Comparison of ENCODE assay signal across 9 cellular contexts in the genomic region with DNA sequence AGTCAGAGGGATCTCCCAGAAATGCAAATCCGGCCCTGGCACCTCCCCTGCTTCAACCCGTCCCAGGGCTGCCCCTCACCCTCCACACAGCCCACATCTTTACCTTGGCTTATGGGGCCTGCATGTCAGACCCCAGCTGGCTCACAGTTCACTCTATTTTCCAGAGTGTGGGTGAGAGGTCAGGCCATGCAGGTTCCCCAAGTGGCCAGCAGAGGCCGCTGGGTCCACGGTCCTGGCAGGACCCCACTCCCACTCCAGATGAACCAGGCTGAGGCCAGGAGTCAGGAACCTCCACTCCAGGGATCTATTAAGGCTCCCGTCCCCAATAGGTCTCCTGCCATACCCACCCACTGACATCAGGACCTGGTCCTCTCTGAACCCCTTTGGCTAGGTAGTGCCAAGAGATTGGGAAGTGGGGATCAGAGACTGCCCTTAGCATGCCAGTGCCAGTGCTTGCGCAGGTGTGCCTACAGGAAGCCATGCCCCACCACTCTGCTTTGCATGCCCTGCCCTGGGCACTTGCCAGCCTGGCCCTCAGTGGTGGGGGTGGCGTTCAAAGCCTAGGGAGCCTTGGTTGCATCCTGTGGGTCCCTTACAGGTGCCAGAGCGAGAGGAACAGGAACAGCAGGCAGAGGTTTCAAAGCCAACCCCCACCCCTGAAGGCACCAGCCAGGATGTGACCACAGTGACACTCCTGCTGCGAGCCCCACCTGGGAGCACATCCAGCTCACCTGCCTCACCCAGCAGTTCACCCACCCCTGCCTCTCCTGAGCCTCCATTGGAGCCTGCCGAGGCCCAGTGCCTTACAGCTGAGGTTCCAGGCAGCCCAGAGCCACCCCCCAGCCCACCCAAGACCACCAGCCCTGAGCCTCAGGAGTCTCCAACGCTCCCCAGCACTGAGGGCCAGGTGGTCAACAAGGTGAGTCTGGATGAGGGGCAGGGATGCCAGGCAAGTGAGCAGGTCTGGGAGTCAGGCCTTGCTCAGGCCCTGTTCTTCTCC. TPM values are rescaled to one million over a fixed set of nuclear protein-coding genes. Genes with fewer than 3 reads are reported as not detected.
DNase-seq lines count a peak whose midpoint lies in the region; ATAC-seq and TF ChIP-seq lines count a peak whose summit lies in the region.
"Had no signal": no experiment of that assay in that cellular context is flagged by ENCODE, and none has a peak within 500 bp of the region (broad histone marks: within the 10 kb centered on the region; RNA-seq: fewer than 3 reads in every experiment).

No MANE protein-coding gene starts in this region.

- TF ChIP-seq POLR2A in sigmoid colon (IDR thresholded peaks at IDR 0.05): no peak

- peak overlapping the region; percentile 96 to 100 (median 99) for H3K27ac ChIP-seq in sigmoid colon

- 73 to 76% methylated on average over 11 of the region's 11 CpGs for WGBS in sigmoid colon, 2 donors

- no peaks in the 10 kb centered on the region for H3K27me3 Mint-ChIP-seq in activated CD8-positive, alpha-beta T cell treated with anti-CD3 and anti-CD28 coated beads for 36 hours
- peaks cover 2% of the 10 kb centered on the region for H3K27me3 Mint-ChIP-seq in glutamatergic neuron (ENCODE audit: unreplicated experiment)
- H3K27me3 Mint-ChIP-seq: naive thymus-derived CD8-positive, alpha-beta T cell; T-cell had no signal

- no peaks in the 10 kb centered on the region for H3K9me3 Mint-ChIP-seq in activated CD8-positive, alpha-beta T cell treated with anti-CD3 and anti-CD28 coated beads for 36 hours
- no peaks in the 10 kb centered on the region for H3K9me3 Mint-ChIP-seq in glutamatergic neuron (ENCODE audit: unreplicated experiment)
- H3K9me3 Mint-ChIP-seq: naive thymus-derived CD8-positive, alpha-beta T cell; T-cell had no signal

- H3K27me3 ChIP-seq in sigmoid colon: no peaks in the 10 kb centered on the region

- TF ChIP-seq EP300 in sigmoid colon (IDR thresholded peaks at IDR 0.05): no peak

- no peak overlapping the region for H3K27ac Mint-ChIP-seq in activated CD8-positive, alpha-beta T cell treated with anti-CD3 and anti-CD28 coated beads for 36 hours
- H3K27ac Mint-ChIP-seq in glutamatergic neuron (ENCODE audit: unreplicated experiment): no peak overlapping the region
- H3K27ac Mint-ChIP-seq: naive thymus-derived CD8-positive, alpha-beta T cell; T-cell had no signal

- no peak for ATAC-seq in activated CD8-positive, alpha-beta T cell treated with anti-CD3 and anti-CD28 coated beads for 36 hours
- ATAC-seq in HG02642 (IDR thresholded peaks at IDR 0.05; ENCODE audit: poor library complexity, unreplicated experiment) (no peak), GM21526 (IDR thresholded peaks at IDR 0.05; ENCODE audit: low FRiP score, unreplicated experiment) (no peak)
- ATAC-seq: naive thymus-derived CD8-positive, alpha-beta T cell; T-cell had no signal

- peak; percentile 51 for DNase-seq in EH (ENCODE audit: low read depth)
- peak; percentile 91 for DNase-seq in HuH-7.5 (ENCODE audit: low spot score)
- DNase-seq in activated CD8-positive, alpha-beta T cell treated with anti-CD3 and anti-CD28 coated beads for 36 hours: peak; percentile 48
- DNase-seq in glutamatergic neuron: peak; percentile 78
- peak; percentile 91 for DNase-seq in sigmoid colon

- CTCF ChIA-PET in activated CD8-positive, alpha-beta T cell treated with anti-CD3 and anti-CD28 coated beads for 36 hours (lab: Charles Lee): interaction anchor here (0.6 to 2.8 kb wide), 5 partner anchors 18 to 169 kb away, joined by 3 to 8 read pairs (median 3); a partner anchor contains a TSS

- H3K9me3 ChIP-seq in sigmoid colon: no peaks in the 10 kb centered on the region

- no peaks in the 10 kb centered on the region for H3K36me3 Mint-ChIP-seq in activated CD8-positive, alpha-beta T cell treated with anti-CD3 and anti-CD28 coated beads for 36 hours (ENCODE audit: low read depth)
- no peaks in the 10 kb centered on the region for H3K36me3 Mint-ChIP-seq in glutamatergic neuron (ENCODE audit: unreplicated experiment)
- H3K36me3 Mint-ChIP-seq: naive thymus-derived CD8-positive, alpha-beta T cell; T-cell had no signal

- peak; percentile 63 for TF ChIP-seq CTCF in activated CD8-positive, alpha-beta T cell treated with anti-CD3 and anti-CD28 coated beads for 36 hours (IDR thresholded peaks at IDR 0.05)
- TF ChIP-seq CTCF in glutamatergic neuron (IDR thresholded peaks at IDR 0.05; ENCODE audit: partially characterized antibody, unreplicated experiment): peak; percentile 91
- peak; percentile 79 to 90 (median 84) for TF ChIP-seq CTCF in sigmoid colon (IDR thresholded peaks at IDR 0.05)

- intact Hi-C loops in activated CD8-positive, alpha-beta T cell treated with anti-CD3 and anti-CD28 coated beads for 36 hours (cut with micrococcal nuclease): loop anchor here (10.0 kb wide), 1 partner anchor 325 kb away; no protein-coding TSS in a partner anchor
- intact Hi-C loops in sigmoid colon (cut with DNase I): loop anchor here (1.0 kb wide), 1 partner anchor 16 kb away; no protein-coding TSS in a partner anchor

- peaks cover 29 to 63% (median 42%) of the 10 kb centered on the region in 4 donors for H3K36me3 ChIP-seq in sigmoid colon

- peaks cover 3% of the 10 kb centered on the region for H3K4me1 Mint-ChIP-seq in activated CD8-positive, alpha-beta T cell treated with anti-CD3 and anti-CD28 coated beads for 36 hours (ENCODE audit: low read depth)
- no peaks in the 10 kb centered on the region for H3K4me1 Mint-ChIP-seq in glutamatergic neuron (ENCODE audit: low read depth, unreplicated experiment)

- no peak overlapping the region for H3K4me3 Mint-ChIP-seq in activated CD8-positive, alpha-beta T cell treated with anti-CD3 and anti-CD28 coated beads for 36 hours
- no peak overlapping the region for H3K4me3 Mint-ChIP-seq in glutamatergic neuron (ENCODE audit: unreplicated experiment)
- H3K4me3 Mint-ChIP-seq: naive thymus-derived CD8-positive, alpha-beta T cell; T-cell had no signal

- peak overlapping the region; percentile 35 to 75 (median 70) for H3K4me3 ChIP-seq in sigmoid colon

- POLR2A ChIA-PET in activated CD8-positive, alpha-beta T cell treated with anti-CD3 and anti-CD28 coated beads for 36 hours (lab: Charles Lee): interaction anchor here (2.0 kb wide), 1 partner anchor 121 kb away, joined by 4 read pairs; a partner anchor contains a TSS

- peaks cover 0 to 70% (median 59%) of the 10 kb centered on the region in 4 donors for H3K4me1 ChIP-seq in sigmoid colon

RNA-seq across cellular contexts. Expression of a gene that starts 8.3 kb away (rescaled TPM):
- 10 to 100 TPM; 32.0 to 36.3 TPM for total RNA-seq in activated CD8-positive, alpha-beta T cell treated with anti-CD3 and anti-CD28 coated beads for 36 hours
- total RNA-seq in glutamatergic neuron (ENCODE audit: unreplicated experiment) (13.3 TPM), sigmoid colon (1,000 to 10,000 TPM in 3 of 4 donors, 100 to 1,000 TPM in 1; 987 to 1,789 (median 1,228) TPM)
- 100 to 1,000 TPM in 1 of 3 donors, 10 to 100 TPM in 2; 23.8 to 103 (median 29.4) TPM for polyA plus RNA-seq in sigmoid colon

RNA-seq across cellular contexts. Expression of a gene that starts 18.0 kb away (rescaled TPM):
- 1 to 10 TPM; 3.6 to 5.8 TPM for total RNA-seq in activated CD8-positive, alpha-beta T cell treated with anti-CD3 and anti-CD28 coated beads for 36 hours
- total RNA-seq in glutamatergic neuron (ENCODE audit: unreplicated experiment) (40.9 TPM), sigmoid colon (1,000 to 10,000 TPM in 3 of 4 donors, 100 to 1,000 TPM in 1; 868 to 1,938 (median 1,638) TPM)
- 100 to 1,000 TPM in 2 of 3 donors, 10 to 100 TPM in 1; 40.9 to 192 (median 169) TPM for polyA plus RNA-seq in sigmoid colon

RNA-seq across cellular contexts. Expression of a gene that starts 33.4 kb away (rescaled TPM):
- under 1 TPM; 0.09 to 0.29 TPM for total RNA-seq in activated CD8-positive, alpha-beta T cell treated with anti-CD3 and anti-CD28 coated beads for 36 hours
- 15.4 TPM for total RNA-seq in glutamatergic neuron (ENCODE audit: unreplicated experiment)
- total RNA-seq in sigmoid colon: 1 to 10 TPM; 1.1 to 2.2 (median 1.8) TPM
- 10 to 100 TPM; 11.4 to 15.3 (median 12.5) TPM for polyA plus RNA-seq in sigmoid colon
- polyA plus RNA-seq: naive thymus-derived CD8-positive, alpha-beta T cell had no signal

RNA-seq across cellular contexts. Expression of a gene that starts 50.9 kb away (rescaled TPM):
- not detected for total RNA-seq in activated CD8-positive, alpha-beta T cell treated with anti-CD3 and anti-CD28 coated beads for 36 hours
- 1.3 TPM for total RNA-seq in glutamatergic neuron (ENCODE audit: unreplicated experiment)
- not detected for total RNA-seq in sigmoid colon
- polyA plus RNA-seq in sigmoid colon: 1 to 10 TPM in 1 of 3 donors, not detected in 2; 5.2 TPM
- total RNA-seq: naive thymus-derived CD8-positive, alpha-beta T cell; T-cell had no signal
- polyA plus RNA-seq: naive thymus-derived CD8-positive, alpha-beta T cell had no signal

Comparison
In these comparisons a context has a peak if more than half of its experiments do, and no peak if none do; other contexts are left out.
1. RNA of a gene that starts 8.3 kb away (total RNA-seq): 987 to 1,789 TPM in sigmoid colon; 32.0 to 36.3 TPM in activated CD8-positive, alpha-beta T cell treated with anti-CD3 and anti-CD28 coated beads for 36 hours and 13.3 TPM in glutamatergic neuron (single experiment); every median in the first group is over 10 times any median in the second.
2. RNA of a gene that starts 18.0 kb away (total RNA-seq): 868 to 1,938 TPM in sigmoid colon; 40.9 TPM in glutamatergic neuron (single experiment) and 3.6 to 5.8 TPM in activated CD8-positive, alpha-beta T cell treated with anti-CD3 and anti-CD28 coated beads for 36 hours; every median in the first group is over 10 times any median in the second.
3. Peak in every context shown above with its lines, with median percentiles within 50 percentile points of each other: DNase-seq and CTCF ChIP-seq.